ENCODE assay signal across 1 cellular context in the genomic region with DNA sequence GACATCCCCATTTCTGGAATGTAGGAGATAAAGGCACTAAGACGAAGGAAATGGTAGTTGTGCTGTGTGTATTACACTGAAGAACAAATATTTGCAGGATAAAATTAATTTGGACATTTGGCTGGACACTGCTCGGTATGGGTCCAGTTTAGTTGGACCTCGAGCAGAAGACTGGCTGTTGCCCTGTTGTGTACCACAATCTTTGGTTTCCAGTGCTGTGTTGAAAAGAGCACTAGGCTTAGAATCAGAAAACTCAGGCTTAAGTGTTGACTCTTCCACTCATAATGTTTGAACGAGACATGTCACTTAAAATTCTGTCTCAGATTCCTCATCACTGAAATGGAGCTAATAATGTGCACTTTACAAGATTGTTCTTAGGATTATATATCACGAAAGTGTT.
TF ChIP-seq lines count a peak whose summit lies in the region.

No MANE protein-coding gene starts in this region.

TF ChIP-seq in HCT116, 20 proteins besides CTCF, POLR2A, EP300 and RAD21:
- TF ChIP-seq EZH2phosphoT487 (IDR thresholded peaks at IDR 0.05; ENCODE audit: borderline replicate concordance), result no peak
- TF ChIP-seq, protein P1, sequence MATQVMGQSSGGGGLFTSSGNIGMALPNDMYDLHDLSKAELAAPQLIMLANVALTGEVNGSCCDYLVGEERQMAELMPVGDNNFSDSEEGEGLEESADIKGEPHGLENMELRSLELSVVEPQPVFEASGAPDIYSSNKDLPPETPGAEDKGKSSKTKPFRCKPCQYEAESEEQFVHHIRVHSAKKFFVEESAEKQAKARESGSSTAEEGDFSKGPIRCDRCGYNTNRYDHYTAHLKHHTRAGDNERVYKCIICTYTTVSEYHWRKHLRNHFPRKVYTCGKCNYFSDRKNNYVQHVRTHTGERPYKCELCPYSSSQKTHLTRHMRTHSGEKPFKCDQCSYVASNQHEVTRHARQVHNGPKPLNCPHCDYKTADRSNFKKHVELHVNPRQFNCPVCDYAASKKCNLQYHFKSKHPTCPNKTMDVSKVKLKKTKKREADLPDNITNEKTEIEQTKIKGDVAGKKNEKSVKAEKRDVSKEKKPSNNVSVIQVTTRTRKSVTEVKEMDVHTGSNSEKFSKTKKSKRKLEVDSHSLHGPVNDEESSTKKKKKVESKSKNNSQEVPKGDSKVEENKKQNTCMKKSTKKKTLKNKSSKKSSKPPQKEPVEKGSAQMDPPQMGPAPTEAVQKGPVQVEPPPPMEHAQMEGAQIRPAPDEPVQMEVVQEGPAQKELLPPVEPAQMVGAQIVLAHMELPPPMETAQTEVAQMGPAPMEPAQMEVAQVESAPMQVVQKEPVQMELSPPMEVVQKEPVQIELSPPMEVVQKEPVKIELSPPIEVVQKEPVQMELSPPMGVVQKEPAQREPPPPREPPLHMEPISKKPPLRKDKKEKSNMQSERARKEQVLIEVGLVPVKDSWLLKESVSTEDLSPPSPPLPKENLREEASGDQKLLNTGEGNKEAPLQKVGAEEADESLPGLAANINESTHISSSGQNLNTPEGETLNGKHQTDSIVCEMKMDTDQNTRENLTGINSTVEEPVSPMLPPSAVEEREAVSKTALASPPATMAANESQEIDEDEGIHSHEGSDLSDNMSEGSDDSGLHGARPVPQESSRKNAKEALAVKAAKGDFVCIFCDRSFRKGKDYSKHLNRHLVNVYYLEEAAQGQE (IDR thresholded peaks at IDR 0.05; ENCODE audit: low read depth), result no peak
- no peak for TF ChIP-seq ELF1 (IDR thresholded peaks at IDR 0.05; ENCODE audit: borderline replicate concordance, low read depth)
- TF ChIP-seq, protein P2, sequence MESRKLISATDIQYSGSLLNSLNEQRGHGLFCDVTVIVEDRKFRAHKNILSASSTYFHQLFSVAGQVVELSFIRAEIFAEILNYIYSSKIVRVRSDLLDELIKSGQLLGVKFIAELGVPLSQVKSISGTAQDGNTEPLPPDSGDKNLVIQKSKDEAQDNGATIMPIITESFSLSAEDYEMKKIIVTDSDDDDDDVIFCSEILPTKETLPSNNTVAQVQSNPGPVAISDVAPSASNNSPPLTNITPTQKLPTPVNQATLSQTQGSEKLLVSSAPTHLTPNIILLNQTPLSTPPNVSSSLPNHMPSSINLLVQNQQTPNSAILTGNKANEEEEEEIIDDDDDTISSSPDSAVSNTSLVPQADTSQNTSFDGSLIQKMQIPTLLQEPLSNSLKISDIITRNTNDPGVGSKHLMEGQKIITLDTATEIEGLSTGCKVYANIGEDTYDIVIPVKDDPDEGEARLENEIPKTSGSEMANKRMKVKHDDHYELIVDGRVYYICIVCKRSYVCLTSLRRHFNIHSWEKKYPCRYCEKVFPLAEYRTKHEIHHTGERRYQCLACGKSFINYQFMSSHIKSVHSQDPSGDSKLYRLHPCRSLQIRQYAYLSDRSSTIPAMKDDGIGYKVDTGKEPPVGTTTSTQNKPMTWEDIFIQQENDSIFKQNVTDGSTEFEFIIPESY (IDR thresholded peaks at IDR 0.05; ENCODE audit: extremely low read depth, insufficient replicate concordance, low read length), result no peak
- TF ChIP-seq CEBPB (IDR thresholded peaks at IDR 0.05; ENCODE audit: low read depth), result no peak
- no peak for TF ChIP-seq JUND (IDR thresholded peaks at IDR 0.05)
- TF ChIP-seq, protein P3, sequence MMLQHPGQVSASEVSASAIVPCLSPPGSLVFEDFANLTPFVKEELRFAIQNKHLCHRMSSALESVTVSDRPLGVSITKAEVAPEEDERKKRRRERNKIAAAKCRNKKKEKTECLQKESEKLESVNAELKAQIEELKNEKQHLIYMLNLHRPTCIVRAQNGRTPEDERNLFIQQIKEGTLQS (IDR thresholded peaks at IDR 0.05), result no peak
- TF ChIP-seq POLR2AphosphoS5 (IDR thresholded peaks at IDR 0.05; ENCODE audit: low read depth, low read length), result no peak
- no peak for TF ChIP-seq EZH2 (IDR thresholded peaks at IDR 0.05)
- no peak for TF ChIP-seq ZNF274 (IDR thresholded peaks at IDR 0.05; ENCODE audit: low read depth, low read length)
- no peak for TF ChIP-seq SP1 (IDR thresholded peaks at IDR 0.05; ENCODE audit: low read depth)
- TF ChIP-seq FOSL1 (IDR thresholded peaks at IDR 0.05; ENCODE audit: low read depth), result no peak
- no peak for TF ChIP-seq EGR1 (IDR thresholded peaks at IDR 0.05; ENCODE audit: low read depth)
